ENCODE assay signal across 7 cellular contexts in genomic region chr20:5843054-5843731, GRCh38.
A peak's percentile ranks its signal among the peaks of the same experiment; 100 is the strongest.
DNase-seq lines count a peak whose midpoint lies in the region; ATAC-seq and TF ChIP-seq lines count a peak whose summit lies in the region.

No MANE protein-coding gene starts in this region.

- DNase-seq in NCI-H2196 treated with DMSO at 0.1 percent for 48 hours (lab: John Stamatoyannopoulos, UW; ENCODE audit: unreplicated experiment) (no peak), DMS153 treated with DMSO at 0.1 percent for 48 hours (lab: John Stamatoyannopoulos, UW; ENCODE audit: unreplicated experiment) (no peak), SW 1271 (lab: John Stamatoyannopoulos, UW) (no peak)

- peak; percentile 62 for ATAC-seq in GM18868 (IDR thresholded peaks at IDR 0.05; ENCODE audit: unreplicated experiment)
- peak; percentile 63 for ATAC-seq in GM21825 (IDR thresholded peaks at IDR 0.05; ENCODE audit: unreplicated experiment)
- ATAC-seq in HG03565 (IDR thresholded peaks at IDR 0.05; ENCODE audit: unreplicated experiment): peak; percentile 61

- H3K27me3 Mint-ChIP-seq in nephron (ENCODE audit: low read depth): no peaks in the 10 kb centered on the region

- H3K27ac Mint-ChIP-seq in nephron: peak overlapping the region; percentile 40 to 77 (median 71)

- H3K4me1 Mint-ChIP-seq in nephron: peaks cover 32% of the 10 kb centered on the region

- H3K9me3 Mint-ChIP-seq in nephron: peaks cover 7% of the 10 kb centered on the region

- no peak overlapping the region for H3K4me3 Mint-ChIP-seq in nephron

- H3K36me3 Mint-ChIP-seq in nephron (ENCODE audit: low read depth): no peaks in the 10 kb centered on the region

- TF ChIP-seq CTCF in nephron (IDR thresholded peaks at IDR 0.05; ENCODE audit: unreplicated experiment in 3 of 3): no peak
